In the genomic region with DNA sequence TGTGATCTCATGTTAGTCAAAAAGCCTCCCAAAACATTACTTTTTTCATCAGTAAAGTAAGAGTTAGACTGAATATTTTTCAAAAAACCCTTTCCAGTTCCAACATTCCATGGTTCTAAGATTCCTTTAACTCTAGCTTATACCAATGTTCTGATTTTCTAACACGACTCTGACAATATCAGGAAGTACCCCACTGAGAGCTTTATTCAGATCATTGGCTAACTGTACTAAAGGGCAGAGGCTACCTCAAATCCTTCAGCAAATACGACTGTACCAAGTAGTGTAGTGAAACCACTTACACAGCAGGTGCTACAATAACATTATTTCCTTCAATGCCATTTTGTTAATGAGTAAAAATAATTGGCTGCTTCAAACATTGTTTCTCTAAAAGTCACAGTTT, we compare ENCODE assay signal across 21 cellular contexts.
A peak's percentile ranks its signal among the peaks of the same experiment; 100 is the strongest.
DNase-seq lines count a peak whose midpoint lies in the region; ATAC-seq, FAIRE-seq and TF ChIP-seq lines count a peak whose summit lies in the region.
"Had no signal": no experiment of that assay in that cellular context is flagged by ENCODE, and none has a peak within 500 bp of the region (broad histone marks: within the 10 kb centered on the region; RNA-seq: fewer than 3 reads in every experiment).

No MANE protein-coding gene starts in this region.

- H3K27me3 ChIP-seq in esophagus muscularis mucosa (no peaks in the 10 kb centered on the region), psoas muscle (ENCODE audit: insufficient read depth in 3 of 3, low read length in 2 of 3) (no peaks in the 10 kb centered on the region)
- H3K27me3 ChIP-seq: BLaER1 had no signal

- no peak for TF ChIP-seq EP300 in esophagus muscularis mucosa (IDR thresholded peaks at IDR 0.05)

- in situ Hi-C loops in astrocyte of the cerebellum (cut with HindIII; ENCODE audit: low sequenced_read_pairs), result no loop called here

- intact Hi-C loops in esophagus muscularis mucosa (cut with DNase I), result no loop called here
- intact Hi-C loops in psoas muscle (cut with DNase I), result no loop called here

- H3K27ac ChIP-seq in esophagus muscularis mucosa (replicated peaks in 1 of 4) (no peak overlapping the region), psoas muscle (no peak overlapping the region)
- H3K27ac ChIP-seq: BLaER1, C4-2B had no signal

- peak; percentile 44 for DNase-seq in NCI-H69 (lab: John Stamatoyannopoulos, UW)
- peak; percentile 49 for DNase-seq in astrocyte of the cerebellum (ENCODE audit: low read depth)
- DNase-seq in esophagus muscularis mucosa (ENCODE audit: extremely low spot score), result peak; percentile 2
- DNase-seq in urothelium cell line (ENCODE audit: low spot score), result no peak
- DNase-seq in T-helper 9 cell, result no peak
- DNase-seq in psoas muscle, result no peak
- DNase-seq: Caco-2; CD4-positive, CD25-positive, alpha-beta regulatory T cell; CD8-positive, alpha-beta T cell; DMS79; EL; GDM1; H9; HFFc6 had no signal

- WGBS in esophagus muscularis mucosa, result 93% methylated on average over 2 of the region's 2 CpGs
- WGBS in psoas muscle, 3 donors, result 78 to 88% (median 82%) methylated on average over 2 of the region's 2 CpGs

- H3K36me3 ChIP-seq in esophagus muscularis mucosa (no peaks in the 10 kb centered on the region), psoas muscle (ENCODE audit: insufficient read depth in 1 of 2, low read depth in 1 of 2) (no peaks in the 10 kb centered on the region)
- H3K36me3 ChIP-seq: BLaER1 had no signal

- TF ChIP-seq POLR2A in esophagus muscularis mucosa (IDR thresholded peaks at IDR 0.05; ENCODE audit: low read depth), result no peak

- H3K4me3 ChIP-seq in astrocyte of the cerebellum (ENCODE audit: low read depth, low read length) (no peak overlapping the region), esophagus muscularis mucosa (no peak overlapping the region), psoas muscle (no peak overlapping the region)
- H3K4me3 ChIP-seq: BLaER1, GM12878, GM23338 had no signal

- H3K9me3 ChIP-seq in esophagus muscularis mucosa, result peaks cover 0 to 6% (median 0%) of the 10 kb centered on the region in 4 donors
- peaks cover 7% of the 10 kb centered on the region for H3K9me3 ChIP-seq in psoas muscle
- H3K9me3 ChIP-seq: BLaER1, Caco-2 had no signal

- FAIRE-seq in urothelium cell line (lab: Jason Lieb, UNC), result peak; percentile 91
- FAIRE-seq: GM12878, GM19239 had no signal

- TF ChIP-seq CTCF in astrocyte of the cerebellum (IDR thresholded peaks at IDR 0.05; ENCODE audit: low read depth, low read length, missing control alignments) (no peak), esophagus muscularis mucosa (IDR thresholded peaks at IDR 0.05) (no peak), psoas muscle (IDR thresholded peaks at IDR 0.05) (no peak)

- ATAC-seq in psoas muscle (no peak), GM21367 (IDR thresholded peaks at IDR 0.05; ENCODE audit: unreplicated experiment) (no peak)
- ATAC-seq: CD8-positive, alpha-beta T cell; GM12878; GM23338; HCT116 had no signal

- H3K4me1 ChIP-seq in esophagus muscularis mucosa, result no peaks in the 10 kb centered on the region
- H3K4me1 ChIP-seq in psoas muscle, result no peaks in the 10 kb centered on the region
- H3K4me1 ChIP-seq: BLaER1, Caco-2 had no signal

Comparison
In these comparisons a context has a peak if more than half of its experiments do, and no peak if none do; other contexts are left out.
1. DNase-seq: peak in NCI-H69 (single experiment), astrocyte of the cerebellum (single experiment) and esophagus muscularis mucosa (single experiment); none in urothelium cell line (single experiment), T-helper 9 cell (single experiment) and psoas muscle (0 of 2).